Comparison of ENCODE assay signal across 9 cellular contexts in the genomic region with DNA sequence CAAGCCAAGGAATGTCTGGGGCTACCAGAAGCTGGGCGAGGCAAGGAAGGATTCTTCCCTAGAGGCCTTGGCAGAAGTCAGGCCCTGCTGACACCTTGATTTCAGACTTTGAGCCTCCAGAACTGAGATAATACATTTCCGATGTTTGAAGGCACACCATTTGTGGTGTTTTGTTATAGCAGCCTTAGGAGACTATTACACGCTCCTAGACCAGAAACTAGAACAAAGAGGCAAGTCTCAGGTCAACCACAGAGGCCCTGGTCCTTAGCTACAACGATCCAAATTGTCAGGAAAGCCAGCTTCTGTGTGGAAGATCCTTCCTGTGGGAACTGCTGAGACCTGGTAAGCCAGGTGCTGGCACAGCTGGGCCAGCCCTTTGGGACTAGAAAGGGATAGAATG.
"Had no signal": no experiment of that assay in that cellular context is flagged by ENCODE, and none has a peak within 500 bp of the region (broad histone marks: within the 10 kb centered on the region; RNA-seq: fewer than 3 reads in every experiment).

No MANE protein-coding gene starts in this region.

- H2AFZ ChIP-seq: GM23338 had no signal

- ATAC-seq: GM23338, HCT116, K562 had no signal

- H3K4me3 ChIP-seq: GM23338, HAP-1, K562 had no signal

- H3K4me1 ChIP-seq: HAP-1 had no signal

- H3K27ac ChIP-seq: HL-60 had no signal

- H3K4me3 Mint-ChIP-seq: GM23338, HFFc6 had no signal

- H3K9me3 Mint-ChIP-seq: GM23338, HFFc6 had no signal

- H3K9me3 ChIP-seq: HAP-1 had no signal

- DNase-seq: H7, HFFc6, IMR-90, KG1 had no signal

- FAIRE-seq: K562 had no signal

- H3K27ac Mint-ChIP-seq: GM23338, HFFc6 had no signal

- H3K4me2 ChIP-seq: GM23338 had no signal
